In the genomic region with DNA sequence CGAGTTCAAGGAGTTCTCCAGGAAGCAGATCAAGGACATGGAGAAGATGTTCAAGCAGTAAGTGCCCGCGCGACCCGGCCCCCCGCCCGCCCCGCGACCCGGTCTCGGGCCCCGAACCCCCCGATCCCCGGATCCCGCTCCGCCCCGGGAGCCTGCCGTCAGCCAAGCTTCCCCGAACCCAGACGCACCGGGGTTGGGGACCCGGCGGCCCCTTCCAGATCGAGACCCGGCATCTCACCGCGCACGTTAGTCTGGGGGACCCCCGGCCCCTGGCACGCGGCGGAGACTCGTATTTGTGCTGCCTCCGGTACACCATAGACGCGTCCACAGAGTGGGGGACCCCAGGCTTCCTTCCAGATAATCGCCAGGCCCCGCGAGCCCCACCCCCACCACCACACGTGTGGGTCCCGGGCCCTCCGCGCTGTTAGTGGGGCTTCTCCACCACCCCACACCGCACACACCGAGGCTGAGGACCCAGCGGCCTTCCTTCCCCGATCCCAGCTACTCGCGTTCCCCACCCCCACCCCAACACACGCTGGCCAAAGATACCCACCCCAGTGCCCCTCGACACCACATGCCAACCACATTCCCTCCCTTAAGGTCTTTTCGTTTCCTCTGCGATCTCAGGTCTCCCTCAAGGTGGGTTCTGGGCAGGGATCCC, we compare ENCODE assay signal across 1 cellular context.
TF ChIP-seq lines count a peak whose summit lies in the region.

No MANE protein-coding gene starts in this region.

TF ChIP-seq in HepG2, 621 proteins besides CTCF, POLR2A, EP300 and RAD21:
- TF ChIP-seq, protein P1, sequence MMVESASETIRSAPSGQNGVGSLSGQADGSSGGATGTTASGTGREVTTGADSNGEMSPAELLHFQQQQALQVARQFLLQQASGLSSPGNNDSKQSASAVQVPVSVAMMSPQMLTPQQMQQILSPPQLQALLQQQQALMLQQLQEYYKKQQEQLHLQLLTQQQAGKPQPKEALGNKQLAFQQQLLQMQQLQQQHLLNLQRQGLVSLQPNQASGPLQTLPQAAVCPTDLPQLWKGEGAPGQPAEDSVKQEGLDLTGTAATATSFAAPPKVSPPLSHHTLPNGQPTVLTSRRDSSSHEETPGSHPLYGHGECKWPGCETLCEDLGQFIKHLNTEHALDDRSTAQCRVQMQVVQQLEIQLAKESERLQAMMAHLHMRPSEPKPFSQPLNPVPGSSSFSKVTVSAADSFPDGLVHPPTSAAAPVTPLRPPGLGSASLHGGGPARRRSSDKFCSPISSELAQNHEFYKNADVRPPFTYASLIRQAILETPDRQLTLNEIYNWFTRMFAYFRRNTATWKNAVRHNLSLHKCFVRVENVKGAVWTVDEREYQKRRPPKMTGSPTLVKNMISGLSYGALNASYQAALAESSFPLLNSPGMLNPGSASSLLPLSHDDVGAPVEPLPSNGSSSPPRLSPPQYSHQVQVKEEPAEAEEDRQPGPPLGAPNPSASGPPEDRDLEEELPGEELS (CRISPR knock-in tag; IDR thresholded peaks at IDR 0.05), result no peak
- TF ChIP-seq MTA1 (CRISPR knock-in tag; IDR thresholded peaks at IDR 0.05; ENCODE audit: borderline replicate concordance), result peak; percentile 4; the same call in 1 of the 2 replicates
- TF ChIP-seq HNF4G (IDR thresholded peaks at IDR 0.05; ENCODE audit: borderline replicate concordance, low read depth, low read length), result no peak
- 0 out of 2 replicates have a peak, but pooled peaks have one; percentile 23 for TF ChIP-seq HNF4G (CRISPR knock-in tag; IDR thresholded peaks at IDR 0.05; ENCODE audit: borderline replicate concordance, low read depth)
